In genomic region chr3:52053307-52054304, GRCh38 we compare ENCODE assay signal across 8 cellular contexts. TPM values are rescaled to one million over a fixed set of nuclear protein-coding genes. Genes with fewer than 3 reads are reported as not detected.
DNase-seq lines count a peak whose midpoint lies in the region; ATAC-seq, FAIRE-seq and TF ChIP-seq lines count a peak whose summit lies in the region.

No MANE protein-coding gene starts in this region.

- POLR2A ChIA-PET in A549 (lab: Yijun Ruan, JAX), result no interaction called here

- no peak for TF ChIP-seq EP300 in A549 (IDR thresholded peaks at IDR 0.05)

- TF ChIP-seq POLR2A in A549 (IDR thresholded peaks at IDR 0.05; ENCODE audit: low read length), result no peak

- H3K4me1 ChIP-seq in A549 (peaks cover 23% of the 10 kb centered on the region), HUES6 (ENCODE audit: control insufficient read depth, insufficient read depth, low read length) (peaks cover 22% of the 10 kb centered on the region)

- WGBS in A549 (ENCODE audit: missing lambda C conversion rate), result 98% methylated on average over 9 of the region's 31 CpGs

- H3K27ac ChIP-seq in A549 (peak overlapping the region; percentile 45 to 82; a peak in 4 of 6 replicates), HUES6 (ENCODE audit: low read depth, low read length) (no peak overlapping the region)

- peak in 1 of 2 experiments; percentile 41; a peak in 2 of 5 replicates for TF ChIP-seq RAD21 in A549 (conservative IDR thresholded peaks at IDR 0.05 in 1 of 2, IDR thresholded peaks at IDR 0.05 in 1 of 2)

- peaks cover 32% of the 10 kb centered on the region for H3K36me3 ChIP-seq in HUES6 (ENCODE audit: control insufficient read depth, insufficient read depth, low read length)

- H3K27me3 ChIP-seq in HUES6 (ENCODE audit: control insufficient read depth, insufficient read depth, low read length), result peaks cover 10% of the 10 kb centered on the region

- DNase-seq in A549 (ENCODE audit: low read depth in 1 of 2, low spot score in 1 of 2), result no peak
- peak; percentile 55 for DNase-seq in activated T-cell treated with anti-CD3 and anti-CD28 coated beads, Interleukin-2, amount 50 U/mL, for 1 hour
- peak; percentile 39 for DNase-seq in fibroblast of the aortic adventitia (ENCODE audit: low read depth)
- DNase-seq in retinal pigment epithelial cell (ENCODE audit: low read depth), result no peak
- DNase-seq in SKM-1 (lab: John Stamatoyannopoulos, UW; ENCODE audit: unreplicated experiment), result no peak
- DNase-seq in RPMI8226, result no peak

- H3K9me3 ChIP-seq in A549, result no peaks in the 10 kb centered on the region
- H3K9me3 ChIP-seq in HUES6 (ENCODE audit: control insufficient read depth, insufficient read depth, low read depth, low read length), result no peaks in the 10 kb centered on the region

- H3K4me3 ChIP-seq in A549, result no peak overlapping the region
- 0 out of 2 replicates have a peak overlapping the region, but pooled peaks have one; percentile 3 for H3K4me3 ChIP-seq in HUES6 (ENCODE audit: low read depth, low read length)
- peak overlapping the region; percentile 94 for H3K4me3 ChIP-seq in fibroblast of the aortic adventitia (ENCODE audit: low read depth, low read length)
- H3K4me3 ChIP-seq in retinal pigment epithelial cell (ENCODE audit: low read length), result peak overlapping the region; percentile 27

- no peak overlapping the region for H3K9ac ChIP-seq in HUES6 (ENCODE audit: low read length)

- CTCF ChIA-PET in A549 (lab: Yijun Ruan, JAX), result interaction anchor here (0.6 to 3.9 kb wide), 28 partner anchors 9 to 118 kb away, joined by 3 to 18 read pairs (median 4); partner anchors contain the start of gene RRP9

- ATAC-seq in A549 (no peak), HG02678 (IDR thresholded peaks at IDR 0.05; ENCODE audit: unreplicated experiment) (no peak)

- TF ChIP-seq CTCF in A549 (IDR thresholded peaks at IDR 0.05) (peak; percentile 20; the same call in 1 of the 3 replicates), fibroblast of the aortic adventitia (IDR thresholded peaks at IDR 0.05; ENCODE audit: insufficient read depth, low read length) (peak; percentile 16), retinal pigment epithelial cell (conservative IDR thresholded peaks at IDR 0.05; ENCODE audit: low read depth, low read length) (peak; percentile 48)

- peak overlapping the region; percentile 46 for H3K4me2 ChIP-seq in A549

- FAIRE-seq in A549 (lab: Jason Lieb, UNC), result no peak

TF ChIP-seq in A549, 52 proteins besides CTCF, POLR2A, EP300 and RAD21:
- no peak for TF ChIP-seq CEBPB (IDR thresholded peaks at IDR 0.05)
- TF ChIP-seq NFE2L2 (conservative IDR thresholded peaks at IDR 0.05; ENCODE audit: low read length), result no peak
- no peak for TF ChIP-seq PHF8 (IDR thresholded peaks at IDR 0.05; ENCODE audit: borderline replicate concordance, low read depth)
- no peak for TF ChIP-seq CBX2 (IDR thresholded peaks at IDR 0.05; ENCODE audit: borderline replicate concordance, low read depth)
- no peak for TF ChIP-seq MAFK (IDR thresholded peaks at IDR 0.05; ENCODE audit: partially characterized antibody)
- no peak for TF ChIP-seq HEYL (CRISPR knock-in tag; IDR thresholded peaks at IDR 0.05)
- no peak for TF ChIP-seq BHLHE40 (IDR thresholded peaks at IDR 0.05; ENCODE audit: low read depth, low read length)

RNA-seq across cellular contexts. Expression of gene DUSP7, which starts 2.8 kb away (rescaled TPM):
- polyA plus RNA-seq in A549 (2011; rRNA removed), result 3.9 and 4.4 TPM in 2 replicates
- 8.3 and 11.0 TPM in 2 replicates for polyA plus RNA-seq in A549 (2012; cell fraction: cytosol; rRNA removed)
- 6.8 and 6.9 TPM in 2 replicates for polyA plus RNA-seq in A549 (2012; cell fraction: nucleus; rRNA removed)
- polyA plus RNA-seq in A549 (2017; fragmentation: RNase III; extraction: RNeasy Plus Mini Kit Qiagen cat#74134 plus additional on column Dnase treatment), result 4.8 TPM in 3 replicates
- 9.3 and 11.8 TPM in 2 replicates for polyA minus RNA-seq in A549 (2011; rRNA and poly(A)+ RNA removed)
- total RNA-seq in fibroblast of the aortic adventitia (ENCODE audit: low replicate concordance), result 2.9 and 12.8 TPM in 2 replicates

RNA-seq across cellular contexts. Expression of gene RPL29, which starts 57.9 kb away (rescaled TPM):
- polyA plus RNA-seq in A549 (2011; rRNA removed), result 808 and 909 TPM in 2 replicates
- 1,629 and 1,737 TPM in 2 replicates for polyA plus RNA-seq in A549 (2012; cell fraction: cytosol; rRNA removed)
- 758 and 846 TPM in 2 replicates for polyA plus RNA-seq in A549 (2012; cell fraction: nucleus; rRNA removed)
- polyA plus RNA-seq in A549 (2017; fragmentation: RNase III; extraction: RNeasy Plus Mini Kit Qiagen cat#74134 plus additional on column Dnase treatment), result 1,098 to 1,170 TPM (median 1,152 TPM) in 3 replicates
- polyA minus RNA-seq in A549 (2011; rRNA and poly(A)+ RNA removed), result 488 and 529 TPM in 2 replicates
- total RNA-seq in fibroblast of the aortic adventitia (ENCODE audit: low replicate concordance), result 155 and 1,532 TPM in 2 replicates

Comparison
In these comparisons a context has a peak if more than half of its experiments do, and no peak if none do; other contexts are left out.
1. DNase-seq: peak in activated T-cell treated with anti-CD3 and anti-CD28 coated beads, Interleukin-2, amount 50 U/mL, for 1 hour (single experiment) and fibroblast of the aortic adventitia (single experiment); none in A549 (0 of 2), retinal pigment epithelial cell (single experiment), SKM-1 (single experiment) and RPMI8226 (single experiment).
2. Peak in every context shown above with its lines, with median percentiles within 50 percentile points of each other: CTCF ChIP-seq.